8 cellular contexts compared by ENCODE assay signal in genomic region chr21:17101696-17102095, GRCh38.
"Had no signal": no experiment of that assay in that cellular context is flagged by ENCODE, and none has a peak within 500 bp of the region (broad histone marks: within the 10 kb centered on the region; RNA-seq: fewer than 3 reads in every experiment).

No MANE protein-coding gene starts in this region.

- H3K27ac ChIP-seq: GM23248 had no signal

- DNase-seq: GM23248, GOT3, H7, H9, HCEC 1CT, HFFc6 had no signal

- ATAC-seq: GM23338, HCT116 had no signal
